ENCODE assay signal across 15 cellular contexts in genomic region chrX:87525771-87526229, GRCh38. TPM values are rescaled to one million over a fixed set of nuclear protein-coding genes. Genes with fewer than 3 reads are reported as not detected.
DNase-seq lines count a peak whose midpoint lies in the region; ATAC-seq and TF ChIP-seq lines count a peak whose summit lies in the region.
"Had no signal": no experiment of that assay in that cellular context is flagged by ENCODE, and none has a peak within 500 bp of the region (broad histone marks: within the 10 kb centered on the region; RNA-seq: fewer than 3 reads in every experiment).

No MANE protein-coding gene starts in this region.

- H3K9ac ChIP-seq in PC-3 (ENCODE audit: low read length) = 0 out of 2 replicates have a peak overlapping the region, but pooled peaks have one; percentile 6
- H3K9ac ChIP-seq: BLaER1 had no signal

- intact Hi-C loops in PC-3 (cut with micrococcal nuclease) = no loop called here

- H3K9me3 ChIP-seq in PC-3 (ENCODE audit: low read length) = no peaks in the 10 kb centered on the region
- H3K9me3 ChIP-seq: ascending aorta, BLaER1 had no signal

- no peaks in the 10 kb centered on the region for H3K36me3 ChIP-seq in PC-3 (ENCODE audit: low read depth, low read length)
- H3K36me3 ChIP-seq: ascending aorta, BLaER1 had no signal

- peak overlapping the region; percentile 85 for H3K4me2 ChIP-seq in PC-3 (ENCODE audit: low read length)
- H3K4me2 ChIP-seq: BLaER1 had no signal

- no peaks in the 10 kb centered on the region for H3K27me3 ChIP-seq in PC-3 (ENCODE audit: low read length)
- H3K27me3 ChIP-seq: ascending aorta had no signal

- peak overlapping the region; percentile 57 for H3K4me3 ChIP-seq in PC-3 (ENCODE audit: low read length)
- H3K4me3 ChIP-seq: ascending aorta, BLaER1 had no signal

- POLR2A ChIA-PET in PC-3 (lab: Charles Lee; ENCODE audit: unreplicated experiment) = no interaction called here

- no peaks in the 10 kb centered on the region for H3K9me2 ChIP-seq in PC-3 (replicated peaks; ENCODE audit: low read length)

- H3K79me2 ChIP-seq in PC-3 (ENCODE audit: low read length) = no peaks in the 10 kb centered on the region

- BruUV-seq in PC-3 (replicated peaks; lab: Mats Ljungman, UMichigan) = no TSS peak

- CTCF ChIA-PET in PC-3 (lab: Charles Lee) = interaction anchor here (0.7 kb wide), 1 partner anchor 187 kb away, joined by 3 read pairs; no protein-coding TSS in a partner anchor

- TF ChIP-seq CTCF in PC-3 (conservative IDR thresholded peaks at IDR 0.05; ENCODE audit: low read depth, low read length) = no peak

- H3F3A ChIP-seq in PC-3 (ENCODE audit: low read length, unreplicated experiment) = no peaks in the 10 kb centered on the region

- H4K20me1 ChIP-seq in PC-3 (ENCODE audit: low read length) = no peaks in the 10 kb centered on the region
- H4K20me1 ChIP-seq: BLaER1 had no signal

- peak; percentile 97 for ATAC-seq in PC-3
- no peak for ATAC-seq in GM21367 (IDR thresholded peaks at IDR 0.05; ENCODE audit: unreplicated experiment)
- ATAC-seq in HG03025 (IDR thresholded peaks at IDR 0.05; ENCODE audit: low FRiP score, unreplicated experiment) = no peak
- ATAC-seq: effector memory CD8-positive, alpha-beta T cell; left cardiac atrium had no signal

- DNase-seq in H4 (ENCODE audit: low spot score) (peak; percentile 60), PC-3 (peak; percentile 70), caudate nucleus (lab: John Stamatoyannopoulos, UW) (peak in 1 of 61 donors; percentile 3), non-pigmented ciliary epithelial cell (ENCODE audit: low read depth) (peak; percentile 43), DMS79 treated with DMSO at 0.1 percent for 48 hours (lab: John Stamatoyannopoulos, UW) (no peak)
- no peak for DNase-seq in activated CD4-positive, alpha-beta T cell treated with anti-CD3 and anti-CD28 coated beads for 1 hour
- DNase-seq: activated effector memory CD4-positive, alpha-beta T cell treated with anti-CD3 and anti-CD28 coated beads, Interleukin-2, amount 50 U/mL, for 16 hours; effector memory CD8-positive, alpha-beta T cell; left cardiac atrium; NCI-H1092; NCI-H2171 treated with DMSO at 0.1 percent for 48 hours had no signal

- H2AFZ ChIP-seq in PC-3 (ENCODE audit: low read length) = peak overlapping the region; percentile 38; the same call in 1 of the 2 replicates

- H3K4me1 ChIP-seq in PC-3 (ENCODE audit: insufficient read depth, low read length) = peaks cover 17% of the 10 kb centered on the region
- H3K4me1 ChIP-seq: ascending aorta, BLaER1 had no signal

- H3K27ac ChIP-seq in PC-3 (ENCODE audit: low read length) = peak overlapping the region; percentile 71
- H3K27ac ChIP-seq in caudate nucleus (ENCODE audit: low read depth, low read length) = peak overlapping the region; percentile 48
- H3K27ac ChIP-seq: ascending aorta, BLaER1 had no signal

RNA-seq across cellular contexts. Expression of gene KLHL4, which starts 8.2 kb away (rescaled TPM):
- total RNA-seq in H4 (2014; rRNA removed; shearing (Covaris generic)) = 19.4 and 23.6 TPM in 2 replicates
- total RNA-seq in PC-3 (2014; rRNA removed) = 1.0 and 1.1 TPM in 2 replicates

Comparison
In these comparisons a context has a peak if more than half of its experiments do, and no peak if none do; other contexts are left out.
1. DNase-seq: peak in H4 (single experiment), PC-3 (single experiment) and non-pigmented ciliary epithelial cell (single experiment); none in DMS79 treated with DMSO at 0.1 percent for 48 hours (single experiment) and activated CD4-positive, alpha-beta T cell treated with anti-CD3 and anti-CD28 coated beads for 1 hour (single experiment).